ENCODE assay signal across 11 cellular contexts in the genomic region with DNA sequence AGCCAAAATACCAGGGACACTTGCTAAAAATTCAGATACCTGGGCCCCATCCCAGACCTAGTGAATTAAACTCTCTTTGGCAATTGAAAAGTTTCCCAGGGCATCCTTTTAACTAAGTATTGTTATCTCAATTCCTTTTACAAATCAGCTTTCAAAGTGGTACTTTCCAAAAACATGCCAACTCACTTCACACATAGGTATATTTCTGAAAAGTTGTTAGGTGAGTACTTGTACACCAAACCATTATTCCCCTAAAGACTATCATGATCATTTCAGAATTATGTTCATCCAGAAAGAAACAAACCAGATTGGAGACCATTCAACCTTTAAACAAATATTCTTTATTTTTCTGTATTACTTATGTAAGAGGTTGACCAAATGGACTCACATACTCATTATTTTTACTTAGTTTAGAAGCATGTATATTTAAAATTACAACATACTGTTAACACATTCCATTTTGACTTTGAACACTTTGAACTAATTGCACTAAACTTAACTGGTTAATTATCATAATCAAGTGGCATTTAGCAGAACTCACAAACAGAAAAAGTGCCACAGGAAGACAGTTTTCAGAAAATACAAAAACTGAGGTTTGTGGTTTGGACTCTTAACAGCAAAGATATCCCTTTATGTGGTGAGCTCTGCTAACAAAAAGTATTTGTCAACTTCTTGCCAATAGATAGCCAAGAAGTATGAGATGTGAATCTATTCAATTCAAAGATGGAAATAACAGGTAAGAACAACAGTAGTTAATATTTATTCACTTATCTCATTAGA. TPM values are rescaled to one million over a fixed set of nuclear protein-coding genes. Genes with fewer than 3 reads are reported as not detected.
DNase-seq lines count a peak whose midpoint lies in the region; ATAC-seq and TF ChIP-seq lines count a peak whose summit lies in the region.
"Had no signal": no experiment of that assay in that cellular context is flagged by ENCODE, and none has a peak within 500 bp of the region (broad histone marks: within the 10 kb centered on the region; RNA-seq: fewer than 3 reads in every experiment).

No MANE protein-coding gene starts in this region.

- peaks cover 32% of the 10 kb centered on the region for H3K4me1 Mint-ChIP-seq in activated T-helper 17 cell treated with anti-CD3 and anti-CD28 coated beads, Interleukin-2, amount 50 U/mL, for 72 hours

- ATAC-seq in GM19452 (IDR thresholded peaks at IDR 0.05; ENCODE audit: unreplicated experiment): peak; percentile 80
- peak; percentile 79 for ATAC-seq in HG03066 (IDR thresholded peaks at IDR 0.05; ENCODE audit: low read depth, unreplicated experiment)
- peak; percentile 74 for ATAC-seq in activated T-helper 17 cell treated with anti-CD3 and anti-CD28 coated beads, Interleukin-2, amount 50 U/mL, for 72 hours (replicated peaks)

- no peaks in the 10 kb centered on the region for H3K36me3 Mint-ChIP-seq in activated T-helper 17 cell treated with anti-CD3 and anti-CD28 coated beads, Interleukin-2, amount 50 U/mL, for 72 hours (ENCODE audit: low read depth)

- peak overlapping the region; percentile 32 for H3K27ac Mint-ChIP-seq in activated T-helper 17 cell treated with anti-CD3 and anti-CD28 coated beads, Interleukin-2, amount 50 U/mL, for 72 hours

- no peaks in the 10 kb centered on the region for H3K9me3 Mint-ChIP-seq in activated T-helper 17 cell treated with anti-CD3 and anti-CD28 coated beads, Interleukin-2, amount 50 U/mL, for 72 hours

- no peaks in the 10 kb centered on the region for H3K27me3 Mint-ChIP-seq in activated T-helper 17 cell treated with anti-CD3 and anti-CD28 coated beads, Interleukin-2, amount 50 U/mL, for 72 hours

- DNase-seq in GM10266 (ENCODE audit: extremely low spot score): peak; percentile 23
- DNase-seq in amniotic stem cell (lab: John Stamatoyannopoulos, UW): no peak
- DNase-seq in NCI-H187 (lab: John Stamatoyannopoulos, UW): no peak
- no peak for DNase-seq in islet precursor cell
- DNase-seq in UCSD-AML1 (lab: John Stamatoyannopoulos, UW; ENCODE audit: unreplicated experiment): no peak
- DNase-seq: activated T-cell treated with anti-CD3 and anti-CD28 coated beads for 4 hours; PC-9; stimulated activated CD4-positive, alpha-beta T cell treated with anti-CD3 and anti-CD28 coated beads, Interleukin-1b, Interleukin-23, amount 100 ng/mL, for 48 hours had no signal

- H3K4me3 Mint-ChIP-seq in activated T-helper 17 cell treated with anti-CD3 and anti-CD28 coated beads, Interleukin-2, amount 50 U/mL, for 72 hours: peak overlapping the region; percentile 37

- no peak for TF ChIP-seq CTCF in GM10266 (IDR thresholded peaks at IDR 0.05; ENCODE audit: control insufficient read depth, insufficient read depth, low read depth, missing control alignments)

RNA-seq across cellular contexts. Expression of gene KIAA0825, which starts 40.7 kb away (rescaled TPM):
- total RNA-seq in activated T-helper 17 cell treated with anti-CD3 and anti-CD28 coated beads, Interleukin-2, amount 50 U/mL, for 72 hours: 1 to 10 TPM in 1 of 2 donors, under 1 TPM in 1; 0.97 to 1.1 TPM

RNA-seq across cellular contexts. Expression of gene SLF1, which starts 40.8 kb away (rescaled TPM):
- total RNA-seq in activated T-helper 17 cell treated with anti-CD3 and anti-CD28 coated beads, Interleukin-2, amount 50 U/mL, for 72 hours: 10 to 100 TPM; 10.8 to 16.2 TPM
